1 cellular context compared by ENCODE assay signal in genomic region chr1:150976879-150977694, GRCh38.
TF ChIP-seq lines count a peak whose summit lies in the region.

No MANE protein-coding gene starts in this region.

TF ChIP-seq in GM12878, 131 proteins besides CTCF, POLR2A, EP300 and RAD21:
- TF ChIP-seq RFX5 (IDR thresholded peaks at IDR 0.05; ENCODE audit: low read depth, low read length) (no peak), WRNIP1 (IDR thresholded peaks at IDR 0.05; ENCODE audit: borderline replicate concordance, low read depth, low read length) (no peak), JUND (IDR thresholded peaks at IDR 0.05; ENCODE audit: low read depth, low read length) (no peak), BCLAF1 (IDR thresholded peaks at IDR 0.05) (no peak), PAX8 (IDR thresholded peaks at IDR 0.05) (no peak), ZNF592 (IDR thresholded peaks at IDR 0.05) (no peak), KLF5 (IDR thresholded peaks at IDR 0.05; ENCODE audit: partially characterized antibody) (no peak), CBX5 (IDR thresholded peaks at IDR 0.05; ENCODE audit: low read depth) (no peak), POU2F2 (IDR thresholded peaks at IDR 0.05; ENCODE audit: borderline replicate concordance, low read depth, low read length) (no peak), POLR2AphosphoS5 (IDR thresholded peaks at IDR 0.05; ENCODE audit: low read length) (no peak), ATF2 (IDR thresholded peaks at IDR 0.05; ENCODE audit: low read length) (no peak), ZSCAN29 (IDR thresholded peaks at IDR 0.05) (no peak), SMC3 (IDR thresholded peaks at IDR 0.05; ENCODE audit: borderline replicate concordance, low read length) (no peak), STAT3 (IDR thresholded peaks at IDR 0.05; ENCODE audit: low read depth, low read length) (no peak)
